Comparison of ENCODE assay signal across 16 cellular contexts in the genomic region with DNA sequence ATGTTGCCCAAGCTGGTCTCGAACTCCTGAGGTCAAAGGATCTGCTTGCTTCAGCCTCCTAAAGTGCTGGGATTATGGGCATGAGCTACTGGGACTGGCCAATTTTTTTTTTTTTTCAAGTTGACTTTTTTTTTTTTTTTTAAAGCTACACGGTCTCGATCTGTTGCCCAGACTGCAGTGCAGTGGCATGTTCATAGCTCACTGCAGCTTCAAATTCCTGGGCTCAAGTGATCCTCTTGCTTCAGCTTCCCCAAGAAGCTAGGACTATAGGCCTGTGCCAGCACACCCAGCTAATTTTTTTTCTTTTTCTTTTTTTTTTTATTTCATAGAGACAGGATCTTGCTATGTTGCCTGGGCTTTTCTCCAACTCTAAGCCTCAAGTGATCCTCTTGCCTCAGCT. TPM values are rescaled to one million over a fixed set of nuclear protein-coding genes. Genes with fewer than 3 reads are reported as not detected.
DNase-seq lines count a peak whose midpoint lies in the region; ATAC-seq and TF ChIP-seq lines count a peak whose summit lies in the region.
"Had no signal": no experiment of that assay in that cellular context is flagged by ENCODE, and none has a peak within 500 bp of the region (broad histone marks: within the 10 kb centered on the region; RNA-seq: fewer than 3 reads in every experiment).

No MANE protein-coding gene starts in this region.

- peak in 3 of 4 donors; percentile 17 to 64 (median 48) for ATAC-seq in psoas muscle
- ATAC-seq in HG03139 (IDR thresholded peaks at IDR 0.05; ENCODE audit: unreplicated experiment) = no peak
- ATAC-seq in HG03460 (IDR thresholded peaks at IDR 0.05; ENCODE audit: unreplicated experiment) = no peak
- ATAC-seq: activated naive CD8-positive, alpha-beta T cell treated with anti-CD3 and anti-CD28 coated beads, Interleukin-2, amount 50 U/mL, for 24 hours; HCT116; naive thymus-derived CD8-positive, alpha-beta T cell; stimulated activated naive CD8-positive, alpha-beta T cell treated with anti-CD3 and anti-CD28 coated beads, Interleukin-15, Interleukin-2, amounts not matched to agents 100 U/mL and 50 U/mL, for 24 hours had no signal

- peaks cover 3% of the 10 kb centered on the region for H3K36me3 ChIP-seq in OCI-LY3 (replicated peaks; ENCODE audit: low read depth, low read length)
- no peaks in the 10 kb centered on the region for H3K36me3 ChIP-seq in psoas muscle (ENCODE audit: insufficient read depth in 1 of 2, low read depth in 1 of 2)
- H3K36me3 ChIP-seq: gastrocnemius medialis, right lobe of liver had no signal

- no peak overlapping the region for H2AFZ ChIP-seq in OCI-LY3 (ENCODE audit: low read depth, low read length)

- H3K4me1 ChIP-seq in OCI-LY3 (ENCODE audit: low read length) = peaks cover 33% of the 10 kb centered on the region
- peaks cover 72% of the 10 kb centered on the region for H3K4me1 ChIP-seq in psoas muscle

- WGBS in psoas muscle, 3 donors = 19 to 41% (median 20%) methylated on average over 3 of the region's 3 CpGs

- H3K4me2 ChIP-seq in OCI-LY3 (ENCODE audit: low read length) = peak overlapping the region; percentile 45

- H3K27me3 ChIP-seq in OCI-LY3 (ENCODE audit: low read depth, low read length) (no peaks in the 10 kb centered on the region), psoas muscle (ENCODE audit: insufficient read depth in 3 of 3, low read length in 2 of 3) (no peaks in the 10 kb centered on the region)
- H3K27me3 ChIP-seq: gastrocnemius medialis, right lobe of liver had no signal

- no peak overlapping the region for H3K9ac ChIP-seq in OCI-LY3 (ENCODE audit: low read length)

- no peak for TF ChIP-seq CTCF in OCI-LY3 (IDR thresholded peaks at IDR 0.05; ENCODE audit: low read depth, low read length)
- no peak for TF ChIP-seq CTCF in fibroblast of pulmonary artery (IDR thresholded peaks at IDR 0.05; ENCODE audit: low read length, missing control alignments)
- TF ChIP-seq CTCF in psoas muscle (IDR thresholded peaks at IDR 0.05) = no peak

- H3K4me3 ChIP-seq in OCI-LY3 (ENCODE audit: low read length) (no peak overlapping the region; the same call in 1 of the 2 replicates), fibroblast of pulmonary artery (replicated peaks; ENCODE audit: low read depth, low read length) (no peak overlapping the region), psoas muscle (no peak overlapping the region)
- H3K4me3 ChIP-seq: gastrocnemius medialis, right lobe of liver had no signal

- DNase-seq in GM04504 (ENCODE audit: low read depth) = peak; percentile 53
- DNase-seq in fibroblast of pulmonary artery (ENCODE audit: low read depth) = peak; percentile 70
- DNase-seq in psoas muscle = no peak
- DNase-seq in AML-193 (lab: John Stamatoyannopoulos, UW) = no peak
- DNase-seq: activated naive CD8-positive, alpha-beta T cell treated with anti-CD3 and anti-CD28 coated beads, Interleukin-2, amount 50 U/mL, for 24 hours; dermis blood vessel endothelial cell; naive thymus-derived CD8-positive, alpha-beta T cell; NCI-H2081; right lobe of liver; SHP77; stimulated activated naive CD8-positive, alpha-beta T cell treated with anti-CD3 and anti-CD28 coated beads, Interleukin-15, Interleukin-2, amounts not matched to agents 100 U/mL and 50 U/mL, for 24 hours had no signal

- H3K27ac ChIP-seq in OCI-LY3 (ENCODE audit: low read length) (no peak overlapping the region), psoas muscle (no peak overlapping the region)
- H3K27ac ChIP-seq: right lobe of liver had no signal

- intact Hi-C loops in psoas muscle (cut with DNase I) = no loop called here

- H4K20me1 ChIP-seq in OCI-LY3 (ENCODE audit: insufficient read depth, low read length) = peaks cover 100% of the 10 kb centered on the region

- H3K79me2 ChIP-seq in OCI-LY3 (ENCODE audit: low read length) = peaks cover 100% of the 10 kb centered on the region

- H3K9me3 ChIP-seq in OCI-LY3 (ENCODE audit: insufficient read depth, low read length) = no peaks in the 10 kb centered on the region
- no peaks in the 10 kb centered on the region for H3K9me3 ChIP-seq in psoas muscle
- H3K9me3 ChIP-seq: gastrocnemius medialis, right lobe of liver had no signal

RNA-seq across cellular contexts. Expression of gene NCOA3, which starts 59.5 kb away (rescaled TPM):
- 10 to 100 TPM; 13.0 to 56.9 (median 23.3) TPM for total RNA-seq in psoas muscle
- 10 to 100 TPM; 11.9 to 36.2 (median 14.2) TPM for polyA plus RNA-seq in psoas muscle

Comparison
In these comparisons a context has a peak if more than half of its experiments do, and no peak if none do; other contexts are left out.
1. DNase-seq: peak in GM04504 (single experiment) and fibroblast of pulmonary artery (single experiment); none in psoas muscle (0 of 2) and AML-193 (0 of 2).
2. ATAC-seq: peak in psoas muscle (3 of 4); none in HG03139 (single experiment) and HG03460 (single experiment).